Comparison of ENCODE assay signal across 10 cellular contexts in the genomic region with DNA sequence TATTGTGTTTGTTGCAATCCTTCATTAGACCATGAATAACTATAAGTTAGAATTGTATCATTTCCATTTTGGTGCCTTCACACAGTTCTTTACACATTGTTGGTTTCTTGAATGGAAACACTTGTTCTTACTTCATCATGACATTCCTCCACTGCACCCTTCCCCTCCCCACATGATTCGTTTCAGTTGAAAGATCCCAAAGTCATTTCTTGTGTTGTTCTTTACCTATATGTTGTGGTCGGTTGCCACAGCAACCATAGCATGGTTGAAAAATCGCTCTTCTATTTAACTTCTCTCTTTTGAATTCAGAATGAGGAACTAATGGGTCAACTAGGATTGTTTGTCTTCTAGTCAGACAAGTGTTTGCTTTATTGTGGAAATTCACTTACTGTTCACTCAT.
DNase-seq lines count a peak whose midpoint lies in the region; ATAC-seq, FAIRE-seq and TF ChIP-seq lines count a peak whose summit lies in the region.
"Had no signal": no experiment of that assay in that cellular context is flagged by ENCODE, and none has a peak within 500 bp of the region (broad histone marks: within the 10 kb centered on the region; RNA-seq: fewer than 3 reads in every experiment).

No MANE protein-coding gene starts in this region.

- CTCF ChIA-PET in GM12878 (lab: Yijun Ruan, JAX), result interaction anchor here (1.9 kb wide), 1 partner anchor 11 kb away, joined by 4 read pairs; no protein-coding TSS in a partner anchor

- POLR2A ChIA-PET in GM12878 (lab: Charles Lee), result no interaction called here

- peak in 1 of 2 experiments; percentile 34; a peak in 1 of 4 replicates for TF ChIP-seq EP300 in GM12878 (IDR thresholded peaks at IDR 0.05; ENCODE audit: borderline replicate concordance in 1 of 2, control insufficient read depth in 1 of 2, low read depth in 2 of 2, low read length in 2 of 2)

- SMC1A ChIA-PET in GM12878 (lab: Charles Lee; ENCODE audit: uncharacterized antibody, unreplicated experiment), result no interaction called here

- intact Hi-C loops in GM12878 (cut with micrococcal nuclease; ENCODE audit: unreplicated experiment) (no loop called here), prostate gland (cut with DNase I) (no loop called here), posterior cingulate gyrus (cut with DNase I) (no loop called here)

- no peaks in the 10 kb centered on the region for H3K79me2 ChIP-seq in GM12878 (ENCODE audit: control insufficient read depth, insufficient read depth, low read length)

- TF ChIP-seq POLR2A in GM12878 (IDR thresholded peaks at IDR 0.05; ENCODE audit: low read depth, low read length) (no peak), prostate gland (IDR thresholded peaks at IDR 0.05) (no peak)

- H3K9ac ChIP-seq in GM12878 (ENCODE audit: control insufficient read depth, insufficient read depth, low read length), result no peak overlapping the region

- no peak for TF ChIP-seq RAD21 in GM12878 (IDR thresholded peaks at IDR 0.05; ENCODE audit: insufficient read depth, low read depth, low read length)

- no peak for FAIRE-seq in GM12878 (lab: Jason Lieb, UNC)

- peak; percentile 77 for ATAC-seq in GM21447 (IDR thresholded peaks at IDR 0.05; ENCODE audit: unreplicated experiment)
- peak; percentile 86 for ATAC-seq in GM12878
- ATAC-seq: HCT116 had no signal

- no peaks in the 10 kb centered on the region for H3K27me3 ChIP-seq in GM12878 (replicated peaks in 1 of 2; ENCODE audit: control insufficient read depth in 2 of 2, insufficient read depth in 2 of 2, low read length in 1 of 2)
- H3K27me3 ChIP-seq in prostate gland (replicated peaks; ENCODE audit: insufficient read depth), result no peaks in the 10 kb centered on the region
- H3K27me3 ChIP-seq: adrenal gland had no signal

- in situ Hi-C loops in GM12878 (cut with MboI), result no loop called here

- BruUV-seq in GM12878 (replicated peaks; lab: Mats Ljungman, UMichigan), result no TSS peak

- 0% methylated on average over 3 of the region's 3 CpGs for WGBS in GM12878 (ENCODE audit: insufficient coverage, insufficient replicate concordance, low lambda C conversion rate, missing lambda C conversion rate)
- 61% methylated on average over 3 of the region's 3 CpGs for WGBS in prostate gland

- H3K4me3 ChIP-seq in GM12878, result no peak overlapping the region
- H3K4me3 ChIP-seq in prostate gland, result no peak overlapping the region
- H3K4me3 ChIP-seq: adrenal gland had no signal

- TF ChIP-seq CTCF in GM12878 (IDR thresholded peaks at IDR 0.05 in 2 of 3, conservative IDR thresholded peaks at IDR 0.05 in 1 of 3; ENCODE audit: control insufficient read depth in 2 of 3, extremely low read depth in 1 of 3, insufficient read depth in 1 of 3, low read depth in 3 of 3, low read length in 3 of 3), result no peak
- no peak for TF ChIP-seq CTCF in prostate gland (IDR thresholded peaks at IDR 0.05)

- DNase-seq in ELR (ENCODE audit: low read depth) (peak; percentile 2), KG1 (lab: John Stamatoyannopoulos, UW) (peak; percentile 92), GM12878 (ENCODE audit: low read depth, low spot score) (peak; percentile 25), prostate gland (ENCODE audit: low spot score) (no peak), middle frontal gyrus (ENCODE audit: extremely low spot score, low spot score) (no peak), posterior cingulate gyrus (no peak)
- DNase-seq in stimulated activated CD4-positive, alpha-beta T cell treated with anti-CD3 and anti-CD28 coated beads, Interleukin-2, amount 100 ng/mL, for 24 hours, result peak; percentile 35 to 41

- no peaks in the 10 kb centered on the region for H3K36me3 ChIP-seq in GM12878 (ENCODE audit: control insufficient read depth in 2 of 2, insufficient read depth in 2 of 2, low read length in 1 of 2)
- H3K36me3 ChIP-seq in prostate gland, result no peaks in the 10 kb centered on the region
- H3K36me3 ChIP-seq: adrenal gland had no signal

- RAD21 ChIA-PET in GM12878 (lab: Charles Lee; ENCODE audit: unreplicated experiment), result no interaction called here

- no peak overlapping the region for H3K27ac ChIP-seq in GM12878 (ENCODE audit: control insufficient read depth, insufficient read depth)
- no peak overlapping the region for H3K27ac ChIP-seq in prostate gland
- H3K27ac ChIP-seq: adrenal gland had no signal

- H3K4me2 ChIP-seq in GM12878 (ENCODE audit: control insufficient read depth, insufficient read depth), result no peak overlapping the region

- H3K9me3 ChIP-seq in GM12878 (replicated peaks; ENCODE audit: control insufficient read depth, insufficient read depth, low read length) (no peaks in the 10 kb centered on the region), prostate gland (no peaks in the 10 kb centered on the region)

- no peak overlapping the region for H2AFZ ChIP-seq in GM12878 (ENCODE audit: control insufficient read depth, low read depth, low read length)

- H3K4me1 ChIP-seq in GM12878 (ENCODE audit: control insufficient read depth, insufficient read depth, low read length) (no peaks in the 10 kb centered on the region), prostate gland (replicated peaks) (no peaks in the 10 kb centered on the region)

- no peaks in the 10 kb centered on the region for H4K20me1 ChIP-seq in GM12878 (ENCODE audit: control insufficient read depth, insufficient read depth)

TF ChIP-seq in GM12878, 131 proteins besides CTCF, POLR2A, EP300 and RAD21:
- no peak for TF ChIP-seq HDAC6 (IDR thresholded peaks at IDR 0.05; ENCODE audit: unreplicated experiment)
- TF ChIP-seq, protein P1, sequence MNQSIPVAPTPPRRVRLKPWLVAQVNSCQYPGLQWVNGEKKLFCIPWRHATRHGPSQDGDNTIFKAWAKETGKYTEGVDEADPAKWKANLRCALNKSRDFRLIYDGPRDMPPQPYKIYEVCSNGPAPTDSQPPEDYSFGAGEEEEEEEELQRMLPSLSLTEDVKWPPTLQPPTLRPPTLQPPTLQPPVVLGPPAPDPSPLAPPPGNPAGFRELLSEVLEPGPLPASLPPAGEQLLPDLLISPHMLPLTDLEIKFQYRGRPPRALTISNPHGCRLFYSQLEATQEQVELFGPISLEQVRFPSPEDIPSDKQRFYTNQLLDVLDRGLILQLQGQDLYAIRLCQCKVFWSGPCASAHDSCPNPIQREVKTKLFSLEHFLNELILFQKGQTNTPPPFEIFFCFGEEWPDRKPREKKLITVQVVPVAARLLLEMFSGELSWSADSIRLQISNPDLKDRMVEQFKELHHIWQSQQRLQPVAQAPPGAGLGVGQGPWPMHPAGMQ (IDR thresholded peaks at IDR 0.05; ENCODE audit: borderline replicate concordance), result no peak
- TF ChIP-seq, protein P2, sequence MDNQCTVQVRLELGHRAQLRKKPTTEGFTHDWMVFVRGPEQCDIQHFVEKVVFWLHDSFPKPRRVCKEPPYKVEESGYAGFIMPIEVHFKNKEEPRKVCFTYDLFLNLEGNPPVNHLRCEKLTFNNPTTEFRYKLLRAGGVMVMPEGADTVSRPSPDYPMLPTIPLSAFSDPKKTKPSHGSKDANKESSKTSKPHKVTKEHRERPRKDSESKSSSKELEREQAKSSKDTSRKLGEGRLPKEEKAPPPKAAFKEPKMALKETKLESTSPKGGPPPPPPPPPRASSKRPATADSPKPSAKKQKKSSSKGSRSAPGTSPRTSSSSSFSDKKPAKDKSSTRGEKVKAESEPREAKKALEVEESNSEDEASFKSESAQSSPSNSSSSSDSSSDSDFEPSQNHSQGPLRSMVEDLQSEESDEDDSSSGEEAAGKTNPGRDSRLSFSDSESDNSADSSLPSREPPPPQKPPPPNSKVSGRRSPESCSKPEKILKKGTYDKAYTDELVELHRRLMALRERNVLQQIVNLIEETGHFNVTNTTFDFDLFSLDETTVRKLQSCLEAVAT (IDR thresholded peaks at IDR 0.05), result no peak
- 0 out of 2 replicates have a peak, but pooled peaks have one; percentile 12 for TF ChIP-seq RAD51 (IDR thresholded peaks at IDR 0.05)
- peak; percentile 89 for TF ChIP-seq BMI1 (IDR thresholded peaks at IDR 0.05; ENCODE audit: borderline replicate concordance)
- TF ChIP-seq MXI1 (IDR thresholded peaks at IDR 0.05; ENCODE audit: low read depth, low read length), result peak; percentile 71
- TF ChIP-seq TARDBP (IDR thresholded peaks at IDR 0.05; ENCODE audit: borderline replicate concordance), result no peak
- TF ChIP-seq ATF7 (IDR thresholded peaks at IDR 0.05; ENCODE audit: low read depth), result peak; percentile 30; the same call in 1 of the 2 replicates
- no peak for TF ChIP-seq TAF1 (IDR thresholded peaks at IDR 0.05; ENCODE audit: borderline replicate concordance, low read depth, low read length)
- TF ChIP-seq MTA2 (IDR thresholded peaks at IDR 0.05; ENCODE audit: low read depth), result peak; percentile 28
- TF ChIP-seq, protein P3, sequence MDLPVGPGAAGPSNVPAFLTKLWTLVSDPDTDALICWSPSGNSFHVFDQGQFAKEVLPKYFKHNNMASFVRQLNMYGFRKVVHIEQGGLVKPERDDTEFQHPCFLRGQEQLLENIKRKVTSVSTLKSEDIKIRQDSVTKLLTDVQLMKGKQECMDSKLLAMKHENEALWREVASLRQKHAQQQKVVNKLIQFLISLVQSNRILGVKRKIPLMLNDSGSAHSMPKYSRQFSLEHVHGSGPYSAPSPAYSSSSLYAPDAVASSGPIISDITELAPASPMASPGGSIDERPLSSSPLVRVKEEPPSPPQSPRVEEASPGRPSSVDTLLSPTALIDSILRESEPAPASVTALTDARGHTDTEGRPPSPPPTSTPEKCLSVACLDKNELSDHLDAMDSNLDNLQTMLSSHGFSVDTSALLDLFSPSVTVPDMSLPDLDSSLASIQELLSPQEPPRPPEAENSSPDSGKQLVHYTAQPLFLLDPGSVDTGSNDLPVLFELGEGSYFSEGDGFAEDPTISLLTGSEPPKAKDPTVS (IDR thresholded peaks at IDR 0.05; ENCODE audit: low read depth, low read length), result no peak

Comparison
In these comparisons a context has a peak if more than half of its experiments do, and no peak if none do; other contexts are left out.
1. DNase-seq: peak in ELR (single experiment), KG1 (single experiment), GM12878 (single experiment) and stimulated activated CD4-positive, alpha-beta T cell treated with anti-CD3 and anti-CD28 coated beads, Interleukin-2, amount 100 ng/mL, for 24 hours (2 of 2); none in prostate gland (single experiment), middle frontal gyrus (single experiment) and posterior cingulate gyrus (0 of 10).